Comparison of ENCODE assay signal across 28 cellular contexts in the genomic region with DNA sequence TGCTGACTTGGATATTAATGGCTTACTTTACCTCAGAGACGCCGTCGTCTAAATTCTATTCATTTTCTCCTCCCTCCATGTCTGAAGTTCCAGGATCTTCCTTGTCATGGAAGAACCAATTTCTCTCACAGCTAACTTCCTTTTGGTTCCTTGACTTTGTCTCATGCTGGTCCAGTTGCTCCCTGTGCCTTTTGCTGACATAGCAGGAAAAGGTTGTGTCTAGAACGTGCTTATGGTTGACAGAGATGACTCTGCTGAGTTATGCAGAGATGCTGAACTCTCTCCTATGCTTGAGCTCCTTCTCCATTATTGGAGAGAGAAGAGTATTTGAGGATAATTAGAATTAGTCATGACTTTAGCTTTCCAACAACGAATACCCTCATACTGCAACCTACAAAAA.
"Had no signal": no experiment of that assay in that cellular context is flagged by ENCODE, and none has a peak within 500 bp of the region (broad histone marks: within the 10 kb centered on the region; RNA-seq: fewer than 3 reads in every experiment).

No MANE protein-coding gene starts in this region.

- H3K36me3 ChIP-seq: colonic mucosa, esophagus muscularis mucosa, esophagus squamous epithelium, gastrocnemius medialis, gastroesophageal sphincter, heart left ventricle, heart right ventricle had no signal

- ATAC-seq: effector memory CD8-positive, alpha-beta T cell; esophagus mucosa; foreskin keratinocyte; gastrocnemius medialis; gastroesophageal sphincter; heart left ventricle; heart right ventricle had no signal

- H3K4me3 Mint-ChIP-seq: dendritic cell treated with granulocyte-macrophage colony-stimulating factor and Interleukin-4, amounts not matched to agents 40 ng/mL and 50 ng/mL, for 4 days; effector memory CD8-positive, alpha-beta T cell; endodermal cell had no signal

- DNase-seq: colonic mucosa; cortex of kidney; dermis blood vessel endothelial cell; dorsolateral prefrontal cortex; effector CD4-positive, alpha-beta T cell; effector CD8-positive, alpha-beta T cell; effector memory CD4-positive, alpha-beta T cell; effector memory CD8-positive, alpha-beta T cell; endodermal cell; erythroblast; esophagus squamous epithelium; foreskin fibroblast; foreskin keratinocyte; foreskin melanocyte; gastrocnemius medialis; glutamatergic neuron; head of caudate nucleus; heart left ventricle; heart right ventricle had no signal

- H3K4me3 ChIP-seq: colonic mucosa, coronary artery, dorsolateral prefrontal cortex, esophagus muscularis mucosa, esophagus squamous epithelium, gastrocnemius medialis, gastroesophageal sphincter, heart left ventricle, heart right ventricle had no signal

- H3K4me1 Mint-ChIP-seq: endodermal cell had no signal

- H3K4me1 ChIP-seq: colonic mucosa, esophagus muscularis mucosa, esophagus squamous epithelium, foreskin keratinocyte, gastrocnemius medialis, gastroesophageal sphincter, heart left ventricle, heart right ventricle had no signal

- H3K27ac ChIP-seq: colonic mucosa, coronary artery, dorsolateral prefrontal cortex, epithelial cell of prostate, esophagus muscularis mucosa, esophagus squamous epithelium, foreskin keratinocyte, gastrocnemius medialis, gastroesophageal sphincter, heart left ventricle, heart right ventricle had no signal

- H3K9me3 ChIP-seq: colonic mucosa, esophagus squamous epithelium, gastrocnemius medialis, gastroesophageal sphincter had no signal

- H3K27me3 ChIP-seq: colonic mucosa, dorsolateral prefrontal cortex, esophagus muscularis mucosa, esophagus squamous epithelium, foreskin keratinocyte, gastrocnemius medialis, gastroesophageal sphincter, heart left ventricle, heart right ventricle had no signal

- FAIRE-seq: colon, endometrium, endothelial cell of umbilical vein had no signal

- H3K27me3 Mint-ChIP-seq: dendritic cell treated with granulocyte-macrophage colony-stimulating factor and Interleukin-4, amounts not matched to agents 40 ng/mL and 50 ng/mL, for 4 days; effector memory CD8-positive, alpha-beta T cell had no signal

- H3K27ac Mint-ChIP-seq: dendritic cell treated with granulocyte-macrophage colony-stimulating factor and Interleukin-4, amounts not matched to agents 40 ng/mL and 50 ng/mL, for 4 days; effector memory CD8-positive, alpha-beta T cell; endodermal cell had no signal
